7 cellular contexts compared by ENCODE assay signal in the genomic region with DNA sequence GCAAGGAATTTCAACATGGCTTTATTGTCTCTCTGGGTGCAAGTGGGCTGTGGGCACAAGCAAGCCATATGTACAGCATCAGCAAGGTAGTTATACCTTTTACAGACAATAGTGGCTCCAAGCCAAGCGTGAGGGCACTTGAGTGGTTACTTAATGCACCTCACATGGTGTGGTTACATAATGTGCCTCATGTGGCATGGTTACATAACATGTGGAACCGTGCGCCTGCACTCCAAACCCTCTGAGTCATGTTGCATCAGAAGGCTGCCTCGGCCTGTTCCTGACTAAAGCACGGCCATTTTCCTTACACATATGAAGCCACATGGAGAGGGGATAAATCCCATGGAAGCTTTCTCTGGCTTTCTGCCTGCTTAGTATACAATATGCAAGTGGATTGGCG.
DNase-seq lines count a peak whose midpoint lies in the region; ATAC-seq lines count a peak whose summit lies in the region.

No MANE protein-coding gene starts in this region.

- H3K9ac ChIP-seq in neuronal stem cell (ENCODE audit: low read depth, low read length, poor library complexity): no peak overlapping the region

- no peak overlapping the region for H3K4ac ChIP-seq in neuronal stem cell (ENCODE audit: low read length)

- ATAC-seq in Right ventricle myocardium superior (ENCODE audit: poor library complexity): no peak

- H3K23ac ChIP-seq in neuronal stem cell (ENCODE audit: low read depth, low read length, poor library complexity): no peak overlapping the region

- H3K4me2 ChIP-seq in neuronal stem cell (ENCODE audit: insufficient read depth, low read length, poor library complexity, severe bottlenecking): no peak overlapping the region

- no peaks in the 10 kb centered on the region for H3K79me1 ChIP-seq in neuronal stem cell (ENCODE audit: low read depth, low read length)

- no peak overlapping the region for H4K8ac ChIP-seq in neuronal stem cell (ENCODE audit: low read depth, low read length)

- H4K91ac ChIP-seq in neuronal stem cell (ENCODE audit: low read depth, low read length, poor library complexity): no peak overlapping the region

- WGBS in neuronal stem cell (ENCODE audit: extremely low coverage in 2 of 2, insufficient read length in 2 of 2, insufficient replicate concordance in 1 of 2), 2 donors: no CpG with 5 or more reads among the region's 6 CpGs

- H2BK12ac ChIP-seq in neuronal stem cell (ENCODE audit: low read length): no peak overlapping the region

- H3K27me3 ChIP-seq in neuronal stem cell (ENCODE audit: control insufficient read depth in 3 of 3, insufficient read depth in 3 of 3, low read depth in 1 of 3, low read length in 3 of 3): no peaks in the 10 kb centered on the region

- H2AFZ ChIP-seq in neuronal stem cell (ENCODE audit: low read length): no peak overlapping the region

- no peak overlapping the region for H2BK15ac ChIP-seq in neuronal stem cell (ENCODE audit: low read length)

- DNase-seq in GM04504 (ENCODE audit: low read depth): peak; percentile 32
- DNase-seq in NCI-H2029 (lab: John Stamatoyannopoulos, UW): peak; percentile 90
- peak; percentile 12 to 14 for DNase-seq in dermis microvascular lymphatic vessel endothelial cell (ENCODE audit: low read depth in 2 of 2)
- DNase-seq in neuronal stem cell (ENCODE audit: low spot score): no peak
- no peak for DNase-seq in NK-92 (lab: John Stamatoyannopoulos, UW; ENCODE audit: unreplicated experiment)
- DNase-seq in NCI-H524 (lab: John Stamatoyannopoulos, UW): no peak
- no peak for DNase-seq in Right ventricle myocardium superior

- no peaks in the 10 kb centered on the region for H3K4me1 ChIP-seq in neuronal stem cell (ENCODE audit: control insufficient read depth in 2 of 2, insufficient read depth in 1 of 2, low read depth in 1 of 2, low read length in 2 of 2)

- H2BK120ac ChIP-seq in neuronal stem cell (ENCODE audit: low read depth, low read length): no peak overlapping the region

- no peak overlapping the region for H3K27ac ChIP-seq in neuronal stem cell (replicated peaks; ENCODE audit: low read length)

- no peak overlapping the region for H2BK5ac ChIP-seq in neuronal stem cell (ENCODE audit: low read length)

- H3K36me3 ChIP-seq in neuronal stem cell (replicated peaks in 1 of 2; ENCODE audit: control insufficient read depth in 2 of 2, insufficient read depth in 2 of 2, low read length in 2 of 2): no peaks in the 10 kb centered on the region

- no peak overlapping the region for H3K4me3 ChIP-seq in neuronal stem cell (ENCODE audit: low read length in 2 of 2)

- no peak overlapping the region for H3K18ac ChIP-seq in neuronal stem cell (ENCODE audit: low read length)

- H2AK5ac ChIP-seq in neuronal stem cell (ENCODE audit: low read depth, low read length): no peak overlapping the region

- peak overlapping the region; percentile 5 for H3K14ac ChIP-seq in neuronal stem cell (ENCODE audit: low read length)

- intact Hi-C loops in Right ventricle myocardium superior (cut with DNase I): no loop called here

- peaks cover 0 to 10% of the 10 kb centered on the region in 2 donors for H3K9me3 ChIP-seq in neuronal stem cell (replicated peaks in 1 of 2; ENCODE audit: control insufficient read depth in 2 of 2, insufficient read depth in 1 of 2, low read depth in 1 of 2, low read length in 2 of 2)

Comparison
In these comparisons a context has a peak if more than half of its experiments do, and no peak if none do; other contexts are left out.
1. DNase-seq: peak in GM04504 (single experiment), NCI-H2029 (single experiment) and dermis microvascular lymphatic vessel endothelial cell (2 of 2); none in neuronal stem cell (single experiment), NK-92 (single experiment), NCI-H524 (0 of 2) and Right ventricle myocardium superior (single experiment).